ENCODE assay signal across 13 cellular contexts in genomic region chr20:35001596-35002362, GRCh38. TPM values are rescaled to one million over a fixed set of nuclear protein-coding genes. Genes with fewer than 3 reads are reported as not detected.
DNase-seq lines count a peak whose midpoint lies in the region; ATAC-seq, FAIRE-seq and TF ChIP-seq lines count a peak whose summit lies in the region.
"Had no signal": no experiment of that assay in that cellular context is flagged by ENCODE, and none has a peak within 500 bp of the region (broad histone marks: within the 10 kb centered on the region; RNA-seq: fewer than 3 reads in every experiment).

No MANE protein-coding gene starts in this region.

- ATAC-seq in right lobe of liver (no peak), GM21723 (IDR thresholded peaks at IDR 0.05; ENCODE audit: unreplicated experiment) (no peak)
- no peak for ATAC-seq in effector memory CD8-positive, alpha-beta T cell (replicated peaks)

- no TSS peak for BruUV-seq in Caco-2 (replicated peaks; lab: Mats Ljungman, UMichigan)

- POLR2A ChIA-PET in Caco-2 (lab: Charles Lee), result interaction anchor here (1.1 kb wide), 1 partner anchor 46 kb away, joined by 3 read pairs; the partner anchor contains the start of genes GSS and MYH7B

- H3K9me3 Mint-ChIP-seq in Caco-2 (ENCODE audit: unreplicated experiment) (no peaks in the 10 kb centered on the region), HFFc6 (no peaks in the 10 kb centered on the region)
- no peaks in the 10 kb centered on the region for H3K9me3 Mint-ChIP-seq in effector memory CD8-positive, alpha-beta T cell
- H3K9me3 Mint-ChIP-seq: IgD-negative memory B cell; stimulated activated naive CD8-positive, alpha-beta T cell treated with anti-CD3 and anti-CD28 coated beads, Interleukin-15, Interleukin-2, amounts not matched to agents 100 ng/mL and 50 ng/mL, for 24 hours had no signal

- TF ChIP-seq POLR2A in right lobe of liver (IDR thresholded peaks at IDR 0.05), result no peak

- H3K4me1 ChIP-seq in Caco-2 (no peaks in the 10 kb centered on the region), right lobe of liver (peaks cover 0 to 13% (median 4%) of the 10 kb centered on the region in 4 donors)

- DNase-seq in Caco-2, result peak; percentile 57 to 60
- no peak for DNase-seq in HFFc6
- DNase-seq in bronchial epithelial cell (ENCODE audit: low read depth), result no peak
- DNase-seq in right lobe of liver, result peak in 2 of 3 donors; percentile 14 to 39
- no peak for DNase-seq in effector memory CD8-positive, alpha-beta T cell
- DNase-seq in midbrain (lab: John Stamatoyannopoulos, UW), result no peak
- no peak for DNase-seq in GM19239 (ENCODE audit: insufficient read length, low spot score)
- DNase-seq: activated naive CD4-positive, alpha-beta T cell treated with Interleukin-2 at 50 U/mL for 16 hours; NCI-H748 treated with DMSO at 0.1 percent for 48 hours had no signal

- H3K27ac Mint-ChIP-seq in Caco-2 (ENCODE audit: unreplicated experiment) (no peak overlapping the region), HFFc6 (no peak overlapping the region)
- peak overlapping the region in 1 of 2 donors; percentile 22 for H3K27ac Mint-ChIP-seq in effector memory CD8-positive, alpha-beta T cell
- H3K27ac Mint-ChIP-seq: stimulated activated naive CD8-positive, alpha-beta T cell treated with anti-CD3 and anti-CD28 coated beads, Interleukin-15, Interleukin-2, amounts not matched to agents 100 ng/mL and 50 ng/mL, for 24 hours had no signal

- no peaks in the 10 kb centered on the region for H3K27me3 Mint-ChIP-seq in Caco-2 (ENCODE audit: insufficient read depth, unreplicated experiment)
- H3K27me3 Mint-ChIP-seq in HFFc6 (ENCODE audit: insufficient read depth), result peaks cover 8% of the 10 kb centered on the region
- no peaks in the 10 kb centered on the region for H3K27me3 Mint-ChIP-seq in effector memory CD8-positive, alpha-beta T cell
- H3K27me3 Mint-ChIP-seq: IgD-negative memory B cell; stimulated activated naive CD8-positive, alpha-beta T cell treated with anti-CD3 and anti-CD28 coated beads, Interleukin-15, Interleukin-2, amounts not matched to agents 100 ng/mL and 50 ng/mL, for 24 hours had no signal

- H3K36me3 Mint-ChIP-seq in Caco-2 (ENCODE audit: insufficient read depth, unreplicated experiment) (peaks cover 96% of the 10 kb centered on the region), HFFc6 (ENCODE audit: low read depth) (peaks cover 14% of the 10 kb centered on the region; the same call in 1 of the 2 replicates)
- H3K36me3 Mint-ChIP-seq in effector memory CD8-positive, alpha-beta T cell (ENCODE audit: insufficient read depth), result peaks cover 48% of the 10 kb centered on the region

- H3K36me3 ChIP-seq in Caco-2 (ENCODE audit: control insufficient read depth, insufficient read depth, low read length) (peaks cover 28% of the 10 kb centered on the region), bronchial epithelial cell (ENCODE audit: control insufficient read depth, insufficient read depth, low read length) (peaks cover 37% of the 10 kb centered on the region), right lobe of liver (peaks cover 0 to 79% (median 41%) of the 10 kb centered on the region in 4 donors)

- no peak overlapping the region for H3K4me3 ChIP-seq in Caco-2 (ENCODE audit: low read depth, low read length)
- no peak overlapping the region for H3K4me3 ChIP-seq in bronchial epithelial cell (ENCODE audit: low read depth, low read length)
- no peak overlapping the region for H3K4me3 ChIP-seq in right lobe of liver
- H3K4me3 ChIP-seq: lung had no signal

- intact Hi-C loops in Caco-2 (cut with micrococcal nuclease; ENCODE audit: unreplicated experiment), result loop anchor here (5.0 kb wide), 1 partner anchor 129 kb away; the partner anchor contains the start of gene GGT7
- intact Hi-C loops in right lobe of liver (cut with DNase I), result no loop called here

- H3K4me1 Mint-ChIP-seq in Caco-2 (ENCODE audit: low read depth, unreplicated experiment) (no peaks in the 10 kb centered on the region), HFFc6 (ENCODE audit: low read depth) (no peaks in the 10 kb centered on the region)
- H3K4me1 Mint-ChIP-seq in effector memory CD8-positive, alpha-beta T cell (ENCODE audit: low read depth in 2 of 2), result peaks cover 0 to 15% of the 10 kb centered on the region in 2 donors

- WGBS in right lobe of liver (ENCODE audit: insufficient coverage, low coverage, low lambda C conversion rate, missing lambda C conversion rate), result 92% methylated on average over 2 of the region's 15 CpGs

- FAIRE-seq in bronchial epithelial cell (lab: Jason Lieb, UNC), result peak; percentile 23
- no peak for FAIRE-seq in GM19239 (lab: Jason Lieb, UNC)

- H3K4me3 Mint-ChIP-seq in Caco-2 (ENCODE audit: unreplicated experiment) (no peak overlapping the region), HFFc6 (no peak overlapping the region)
- H3K4me3 Mint-ChIP-seq in effector memory CD8-positive, alpha-beta T cell, result no peak overlapping the region
- H3K4me3 Mint-ChIP-seq: IgD-negative memory B cell; stimulated activated naive CD8-positive, alpha-beta T cell treated with anti-CD3 and anti-CD28 coated beads, Interleukin-15, Interleukin-2, amounts not matched to agents 100 ng/mL and 50 ng/mL, for 24 hours had no signal

- H3K9me3 ChIP-seq in Caco-2 (no peaks in the 10 kb centered on the region), right lobe of liver (no peaks in the 10 kb centered on the region)

- no peak overlapping the region for H3K27ac ChIP-seq in right lobe of liver

- peak; percentile 36 to 44 for TF ChIP-seq CTCF in Caco-2 (IDR thresholded peaks at IDR 0.05; ENCODE audit: insufficient read depth in 1 of 2, low read depth in 1 of 2, low read length in 1 of 2, severe bottlenecking in 1 of 2, unreplicated experiment in 1 of 2)
- peak; percentile 65 for TF ChIP-seq CTCF in HFFc6 (IDR thresholded peaks at IDR 0.05)
- peak; percentile 37 for TF ChIP-seq CTCF in bronchial epithelial cell (IDR thresholded peaks at IDR 0.05; ENCODE audit: insufficient read depth, low read length, severe bottlenecking)
- no peak for TF ChIP-seq CTCF in right lobe of liver (IDR thresholded peaks at IDR 0.05)

- CTCF ChIA-PET in Caco-2 (lab: Charles Lee), result interaction anchor here (0.7 to 4.3 kb wide), 3 partner anchors 95 to 129 kb away, joined by 3 to 17 read pairs (median 3); partner anchors contain the start of gene GGT7

- H3K27me3 ChIP-seq in Caco-2 (replicated peaks; ENCODE audit: control insufficient read depth, insufficient read depth, low read length) (no peaks in the 10 kb centered on the region), bronchial epithelial cell (ENCODE audit: control insufficient read depth, insufficient read depth, low read length) (no peaks in the 10 kb centered on the region), right lobe of liver (no peaks in the 10 kb centered on the region)

RNA-seq across cellular contexts. Expression of gene MYH7B, which starts 46.1 kb away (rescaled TPM):
- 1.9 and 2.5 TPM in 2 replicates for total RNA-seq in Caco-2 (2022)
- under 1 TPM in 2 of 6 experiments, not detected in 4; 0.07 to 0.19 TPM for total RNA-seq in HFFc6 (2021; fragmentation: NEBNext Ultra II Directional; extraction: Animal tissue kit (Norgen Biotek cat#: 25700))
- total RNA-seq in bronchial epithelial cell, result under 0.01 TPM in 2 replicates
- total RNA-seq in right lobe of liver, result 1 to 10 TPM in 1 of 6 experiments, under 1 TPM in 4, not detected in 1; 0.11 to 1.0 (median 0.39) TPM

RNA-seq across cellular contexts. Expression of gene GSS, which starts 46.2 kb away (rescaled TPM):
- 138 TPM in 2 replicates for total RNA-seq in Caco-2 (2022)
- total RNA-seq in HFFc6 (2021; fragmentation: NEBNext Ultra II Directional; extraction: Animal tissue kit (Norgen Biotek cat#: 25700)), result 10 to 100 TPM; 72.1 to 86.8 (median 76.6) TPM
- total RNA-seq in bronchial epithelial cell, result 105 and 192 TPM in 2 replicates
- 10 to 100 TPM; 25.9 to 63.6 (median 31.7) TPM for total RNA-seq in right lobe of liver

Comparison
In these comparisons a context has a peak if more than half of its experiments do, and no peak if none do; other contexts are left out.
1. DNase-seq: peak in Caco-2 (2 of 2) and right lobe of liver (2 of 3); none in HFFc6 (single experiment), bronchial epithelial cell (single experiment), effector memory CD8-positive, alpha-beta T cell (0 of 3), midbrain (single experiment) and GM19239 (single experiment).
2. CTCF ChIP-seq: peak in Caco-2 (2 of 2), HFFc6 (single experiment) and bronchial epithelial cell (single experiment); none in right lobe of liver (0 of 4).